Comparison of ENCODE assay signal across 25 cellular contexts in genomic region chr4:1663549-1663948, GRCh38. TPM values are rescaled to one million over a fixed set of nuclear protein-coding genes. Genes with fewer than 3 reads are reported as not detected.
DNase-seq lines count a peak whose midpoint lies in the region; ATAC-seq, FAIRE-seq and TF ChIP-seq lines count a peak whose summit lies in the region.
"Had no signal": no experiment of that assay in that cellular context is flagged by ENCODE, and none has a peak within 500 bp of the region (broad histone marks: within the 10 kb centered on the region; RNA-seq: fewer than 3 reads in every experiment).

No MANE protein-coding gene starts in this region.

- TF ChIP-seq RAD21 in K562 (CRISPR knock-in tag; conservative IDR thresholded peaks at IDR 0.05 in 1 of 2, IDR thresholded peaks at IDR 0.05 in 1 of 2) = no peak

- H3K27ac Mint-ChIP-seq in mesothelial cell of epicardium (peak overlapping the region; percentile 23), endothelial cell (ENCODE audit: unreplicated experiment) (no peak overlapping the region)
- H3K27ac Mint-ChIP-seq: CD4-positive, alpha-beta T cell; HFFc6 had no signal

- in situ Hi-C loops in K562 (cut with MboI) = no loop called here

- FAIRE-seq in K562 (lab: Jason Lieb, UNC) = no peak
- FAIRE-seq: A549, D721Med, GM12878, GM19239 had no signal

- intact Hi-C loops in K562 (cut with micrococcal nuclease) = loop anchor here (2.0 kb wide), 1 partner anchor 63 kb away; no protein-coding TSS in a partner anchor

- no peak for TF ChIP-seq CTCF in K562 (IDR thresholded peaks at IDR 0.05 in 2 of 3, conservative IDR thresholded peaks at IDR 0.05 in 1 of 3; ENCODE audit: insufficient read depth in 2 of 3, low read depth in 1 of 3, low read length in 3 of 3)
- TF ChIP-seq CTCF in mesothelial cell of epicardium (IDR thresholded peaks at IDR 0.05; ENCODE audit: unreplicated experiment) = no peak
- no peak for TF ChIP-seq CTCF in endothelial cell (IDR thresholded peaks at IDR 0.05; ENCODE audit: unreplicated experiment)

- no peaks in the 10 kb centered on the region for H4K20me1 ChIP-seq in K562 (replicated peaks; ENCODE audit: control insufficient read depth, insufficient read depth, low read length)

- CTCF ChIA-PET in K562 (lab: Yijun Ruan, JAX; ENCODE audit: low intra/inter-chr PET ratio) = interaction anchor here (0.8 kb wide), 1 partner anchor 293 kb away, joined by 3 read pairs; no protein-coding TSS in a partner anchor

- DNase-seq in H7 = peak; percentile 37
- DNase-seq in K562 (ENCODE audit: extremely low read depth in 1 of 4, low spot score in 3 of 4) = no peak
- DNase-seq in mesothelial cell of epicardium (ENCODE audit: low spot score in 2 of 2, unreplicated experiment in 2 of 2) = no peak
- no peak for DNase-seq in activated T-cell treated with anti-CD3 and anti-CD28 coated beads, Interleukin-2, amount 50 U/mL, for 48 hours
- DNase-seq in NCI-H774 (lab: John Stamatoyannopoulos, UW) = no peak
- no peak for DNase-seq in endothelial cell (ENCODE audit: low spot score)
- DNase-seq: 8988T; ACHN; AML-193; BE2C; CD4-positive, alpha-beta T cell; CD8-positive, alpha-beta memory T cell; DMS 273 treated with DMSO at 0.1 percent for 48 hours; DMS79; EL; GDM1; GM23248; HFFc6 had no signal

- no TSS peak for BruUV-seq in K562 (replicated peaks; lab: Mats Ljungman, UMichigan)

- no peak overlapping the region for H2AFZ ChIP-seq in K562 (ENCODE audit: low read depth, low read length)
- H2AFZ ChIP-seq: GM23248 had no signal

- no peak overlapping the region for H3K4me2 ChIP-seq in K562 (ENCODE audit: insufficient read depth, low read length)
- H3K4me2 ChIP-seq: A549; BLaER1 treated with 17β-estradiol and CSF1 and Interleukin-3, amounts not matched to agents 10 nM and 100 nM had no signal

- POLR2A ChIA-PET in K562 (lab: Yijun Ruan, JAX) = no interaction called here

- H3K9me3 ChIP-seq in K562 (replicated peaks; ENCODE audit: control insufficient read depth, insufficient read depth, low read depth, low read length) = no peaks in the 10 kb centered on the region
- H3K9me3 ChIP-seq: A549; BE2C; BLaER1 treated with 17β-estradiol and CSF1 and Interleukin-3, amounts not matched to agents 10 nM and 100 nM; HAP-1 had no signal

- H3K4me3 ChIP-seq in H7 (ENCODE audit: insufficient read depth, low read depth, low read length) = no peak overlapping the region
- no peak overlapping the region for H3K4me3 ChIP-seq in K562
- H3K4me3 ChIP-seq: A549; BLaER1 treated with 17β-estradiol and CSF1 and Interleukin-3, amounts not matched to agents 10 nM and 100 nM; GM12878; GM23248; HAP-1 had no signal

- TF ChIP-seq POLR2A in K562 (conservative IDR thresholded peaks at IDR 0.05) = no peak

- H3K4me3 Mint-ChIP-seq in mesothelial cell of epicardium (no peak overlapping the region), endothelial cell (ENCODE audit: unreplicated experiment) (no peak overlapping the region)
- H3K4me3 Mint-ChIP-seq: CD14-positive monocyte; CD4-positive, alpha-beta T cell; CD8-positive, alpha-beta memory T cell; HFFc6 had no signal

- H3K27me3 Mint-ChIP-seq in mesothelial cell of epicardium (ENCODE audit: low read depth) (no peaks in the 10 kb centered on the region), endothelial cell (ENCODE audit: unreplicated experiment) (no peaks in the 10 kb centered on the region)
- H3K27me3 Mint-ChIP-seq: CD4-positive, alpha-beta T cell; CD8-positive, alpha-beta memory T cell had no signal

- no peaks in the 10 kb centered on the region for H3K79me2 ChIP-seq in K562 (ENCODE audit: control insufficient read depth, insufficient read depth, low read length)

- 43% methylated on average over 4 of the region's 5 CpGs for WGBS in K562 (ENCODE audit: insufficient coverage, low coverage, missing lambda C conversion rate)

- H3K36me3 Mint-ChIP-seq in mesothelial cell of epicardium (peaks cover 3% of the 10 kb centered on the region), endothelial cell (ENCODE audit: low read depth, unreplicated experiment) (no peaks in the 10 kb centered on the region)
- H3K36me3 Mint-ChIP-seq: CD14-positive monocyte had no signal

- H3K36me3 ChIP-seq in H7 (replicated peaks; ENCODE audit: control insufficient read depth, insufficient read depth, low read length) = no peaks in the 10 kb centered on the region; the same call in 1 of the 2 replicates
- no peaks in the 10 kb centered on the region for H3K36me3 ChIP-seq in K562 (ENCODE audit: control insufficient read depth, insufficient read depth, low read length)
- H3K36me3 ChIP-seq: BE2C; BLaER1 treated with 17β-estradiol and CSF1 and Interleukin-3, amounts not matched to agents 10 nM and 100 nM; HAP-1 had no signal

- H3K27me3 ChIP-seq in H7 (ENCODE audit: control insufficient read depth, insufficient read depth, low read length) = no peaks in the 10 kb centered on the region
- H3K27me3 ChIP-seq in K562 (ENCODE audit: control insufficient read depth in 2 of 2, insufficient read depth in 2 of 2, low read length in 2 of 2) = no peaks in the 10 kb centered on the region
- H3K27me3 ChIP-seq: BE2C; BLaER1 treated with 17β-estradiol and CSF1 and Interleukin-3, amounts not matched to agents 10 nM and 100 nM had no signal

- H3K9me3 Mint-ChIP-seq in mesothelial cell of epicardium = no peaks in the 10 kb centered on the region
- H3K9me3 Mint-ChIP-seq in endothelial cell (ENCODE audit: unreplicated experiment) = no peaks in the 10 kb centered on the region
- H3K9me3 Mint-ChIP-seq: CD14-positive monocyte; CD4-positive, alpha-beta T cell; CD8-positive, alpha-beta memory T cell; HFFc6 had no signal

- ATAC-seq in K562 = no peak
- ATAC-seq: A549, GM12878 had no signal

- TF ChIP-seq EP300 in K562 (IDR thresholded peaks at IDR 0.05; ENCODE audit: low read length) = no peak

- H3K9me1 ChIP-seq in K562 (ENCODE audit: control insufficient read depth, insufficient read depth, low read length) = no peaks in the 10 kb centered on the region

- peaks cover 0 to 33% of the 10 kb centered on the region in 2 experiments; a peak in 2 of 5 replicates for H3K4me1 ChIP-seq in K562 (replicated peaks in 1 of 2; ENCODE audit: control insufficient read depth in 2 of 2, insufficient read depth in 2 of 2, low read length in 2 of 2)
- H3K4me1 ChIP-seq: A549, BE2C, HAP-1 had no signal

- H3K27ac ChIP-seq in K562 (ENCODE audit: extremely low read depth, low read depth, low read length) = no peak overlapping the region
- H3K27ac ChIP-seq: A549; BLaER1 treated with 17β-estradiol and CSF1 and Interleukin-3, amounts not matched to agents 10 nM and 100 nM; GM23248 had no signal

- peak overlapping the region in 1 of 2 experiments; percentile 65; a peak in 1 of 4 replicates for H3K9ac ChIP-seq in K562 (ENCODE audit: insufficient read depth in 1 of 2, low read depth in 2 of 2, low read length in 2 of 2)
- H3K9ac ChIP-seq: BLaER1 treated with 17β-estradiol and CSF1 and Interleukin-3, amounts not matched to agents 10 nM and 100 nM; GM23248 had no signal

- peaks cover 3% of the 10 kb centered on the region for H3K4me1 Mint-ChIP-seq in mesothelial cell of epicardium
- no peaks in the 10 kb centered on the region for H3K4me1 Mint-ChIP-seq in endothelial cell (ENCODE audit: unreplicated experiment)
- H3K4me1 Mint-ChIP-seq: CD14-positive monocyte; CD8-positive, alpha-beta memory T cell had no signal

RNA-seq across cellular contexts. Expression of gene FAM53A, which starts 20.6 kb away (rescaled TPM):
- total RNA-seq in H7 (2014; rRNA removed; shearing (Covaris generic)) = 7.4 and 24.5 TPM in 2 replicates
- total RNA-seq in K562 (2011; cell fraction: chromatin; rRNA removed; ENCODE audit: low replicate concordance) = 3.4 and 8.9 TPM in 2 replicates
- 2.8 and 3.7 TPM in 2 replicates for total RNA-seq in K562 (2011; cell fraction: nucleolus; rRNA removed)
- total RNA-seq in K562 (2011; cell fraction: nucleoplasm; rRNA removed) = 2.1 and 2.4 TPM in 2 replicates
- 1.8 and 2.6 TPM in 2 replicates for total RNA-seq in K562 (2014; rRNA removed)
- 0.76 TPM in 1 of 2 replicates, not detected in the other for total RNA-seq in K562 (2014; rRNA removed; fragmentation: Illumina TruSeq; extraction: Trizol)
- total RNA-seq in K562 (2015; rRNA removed; fragmentation: Illumina TruSeq; extraction: Trizol) = 1.1 TPM in 2 replicates
- 1.6 and 2.0 TPM in 2 replicates for total RNA-seq in K562 (2021)
- 0.53 and 1.3 TPM in 2 replicates for polyA plus RNA-seq in K562 (2011; rRNA removed)
- 1.7 and 2.5 TPM in 2 replicates for polyA plus RNA-seq in K562 (2011; cell fraction: cytosol; rRNA removed)
- polyA plus RNA-seq in K562 (2011; cell fraction: nucleus; rRNA removed) = 1.9 and 2.9 TPM in 2 replicates
- polyA plus RNA-seq in K562 (2012) = 1.4 and 2.1 TPM in 2 replicates
- 0.62 and 1.4 TPM in 2 replicates for polyA plus RNA-seq in K562 (2014; fragmentation: Illumina TruSeq; extraction: Trizol)
- not detected for polyA plus RNA-seq in K562 (2014; fragmentation: Nextera tagmentation; extraction: Ambion mirVana)
- 1.4 and 2.7 TPM in 2 replicates for polyA plus RNA-seq in K562 (2014; rRNA removed)
- polyA minus RNA-seq in K562 (2011; rRNA and poly(A)+ RNA removed) = 0.45 and 1.1 TPM in 2 replicates
- polyA minus RNA-seq in K562 (2011; cell fraction: cytosol; rRNA and poly(A)+ RNA removed) = 2.6 and 3.8 TPM in 2 replicates
- 1.00 and 1.8 TPM in 2 replicates for polyA minus RNA-seq in K562 (2011; cell fraction: nucleus; rRNA and poly(A)+ RNA removed)
- 7.2 to 10.5 TPM (median 7.6 TPM) in 3 replicates for total RNA-seq in mesothelial cell of epicardium
- 1.8 TPM for total RNA-seq in endothelial cell (ENCODE audit: unreplicated experiment)

RNA-seq across cellular contexts. Expression of gene SLBP, which starts 48.6 kb away (rescaled TPM):
- 75.3 and 82.2 TPM in 2 replicates for total RNA-seq in H7 (2014; rRNA removed; shearing (Covaris generic))
- 30.7 and 52.5 TPM in 2 replicates for total RNA-seq in K562 (2011; cell fraction: chromatin; rRNA removed; ENCODE audit: low replicate concordance)
- total RNA-seq in K562 (2011; cell fraction: nucleolus; rRNA removed) = 27.1 and 28.9 TPM in 2 replicates
- total RNA-seq in K562 (2011; cell fraction: nucleoplasm; rRNA removed) = 42.8 and 65.1 TPM in 2 replicates
- total RNA-seq in K562 (2014; rRNA removed) (185 and 221 TPM in 2 replicates), K562 (2014; rRNA removed; fragmentation: Illumina TruSeq; extraction: Trizol) (161 and 175 TPM in 2 replicates), K562 (2015; rRNA removed; fragmentation: Illumina TruSeq; extraction: Trizol) (148 and 164 TPM in 2 replicates), K562 (2021) (123 and 128 TPM in 2 replicates), mesothelial cell of epicardium (45.8 to 50.6 TPM (median 49.8 TPM) in 3 replicates), endothelial cell (ENCODE audit: unreplicated experiment) (33.2 TPM)
- polyA plus RNA-seq in K562 (2011; rRNA removed) (121 and 191 TPM in 2 replicates), K562 (2014; fragmentation: Illumina TruSeq; extraction: Trizol) (171 and 214 TPM in 2 replicates), K562 (2014; fragmentation: Nextera tagmentation; extraction: Ambion mirVana) (10 to 100 TPM; 49.4 to 81.8 TPM), K562 (2014; rRNA removed) (157 and 162 TPM in 2 replicates)
- 86.2 and 92.0 TPM in 2 replicates for polyA plus RNA-seq in K562 (2011; cell fraction: cytosol; rRNA removed)
- 39.9 and 51.3 TPM in 2 replicates for polyA plus RNA-seq in K562 (2011; cell fraction: nucleus; rRNA removed)
- 91.7 and 104 TPM in 2 replicates for polyA plus RNA-seq in K562 (2012)
- 103 and 121 TPM in 2 replicates for polyA minus RNA-seq in K562 (2011; rRNA and poly(A)+ RNA removed)
- 51.2 and 63.8 TPM in 2 replicates for polyA minus RNA-seq in K562 (2011; cell fraction: cytosol; rRNA and poly(A)+ RNA removed)
- polyA minus RNA-seq in K562 (2011; cell fraction: nucleus; rRNA and poly(A)+ RNA removed) = 14.9 and 23.8 TPM in 2 replicates

RNA-seq across cellular contexts. Expression of gene TMEM129, which starts 57.6 kb away (rescaled TPM):
- total RNA-seq in H7 (2014; rRNA removed; shearing (Covaris generic)) = 69.7 and 86.0 TPM in 2 replicates
- 25.4 and 79.9 TPM in 2 replicates for total RNA-seq in K562 (2011; cell fraction: chromatin; rRNA removed; ENCODE audit: low replicate concordance)
- total RNA-seq in K562 (2011; cell fraction: nucleolus; rRNA removed) = 85.2 and 91.1 TPM in 2 replicates
- 51.7 and 55.1 TPM in 2 replicates for total RNA-seq in K562 (2011; cell fraction: nucleoplasm; rRNA removed)
- 34.3 and 44.0 TPM in 2 replicates for total RNA-seq in K562 (2014; rRNA removed)
- 5.8 and 7.8 TPM in 2 replicates for total RNA-seq in K562 (2014; rRNA removed; fragmentation: Illumina TruSeq; extraction: Trizol)
- 18.4 and 20.4 TPM in 2 replicates for total RNA-seq in K562 (2015; rRNA removed; fragmentation: Illumina TruSeq; extraction: Trizol)
- total RNA-seq in K562 (2021) = 40.0 and 40.3 TPM in 2 replicates
- polyA plus RNA-seq in K562 (2011; rRNA removed) = 17.9 and 28.9 TPM in 2 replicates
- 37.3 and 93.7 TPM in 2 replicates for polyA plus RNA-seq in K562 (2011; cell fraction: cytosol; rRNA removed)
- polyA plus RNA-seq in K562 (2011; cell fraction: nucleus; rRNA removed) = 100 and 135 TPM in 2 replicates
- 23.2 and 37.4 TPM in 2 replicates for polyA plus RNA-seq in K562 (2012)
- polyA plus RNA-seq in K562 (2014; fragmentation: Illumina TruSeq; extraction: Trizol) = 18.8 and 24.3 TPM in 2 replicates
- under 1 TPM; 0.34 to 0.53 TPM for polyA plus RNA-seq in K562 (2014; fragmentation: Nextera tagmentation; extraction: Ambion mirVana)
- polyA plus RNA-seq in K562 (2014; rRNA removed) = 42.9 and 47.2 TPM in 2 replicates
- 5.4 and 10.2 TPM in 2 replicates for polyA minus RNA-seq in K562 (2011; rRNA and poly(A)+ RNA removed)
- 23.7 and 31.6 TPM in 2 replicates for polyA minus RNA-seq in K562 (2011; cell fraction: cytosol; rRNA and poly(A)+ RNA removed)
- 19.1 and 20.1 TPM in 2 replicates for polyA minus RNA-seq in K562 (2011; cell fraction: nucleus; rRNA and poly(A)+ RNA removed)
- 36.0 to 37.8 TPM (median 37.3 TPM) in 3 replicates for total RNA-seq in mesothelial cell of epicardium
- 27.2 TPM for total RNA-seq in endothelial cell (ENCODE audit: unreplicated experiment)

RNA-seq across cellular contexts. Expression of gene TACC3, which starts 57.8 kb away (rescaled TPM):
- total RNA-seq in H7 (2014; rRNA removed; shearing (Covaris generic)) = 54.0 and 69.0 TPM in 2 replicates
- 114 and 225 TPM in 2 replicates for total RNA-seq in K562 (2011; cell fraction: chromatin; rRNA removed; ENCODE audit: low replicate concordance)
- total RNA-seq in K562 (2011; cell fraction: nucleolus; rRNA removed) = 114 and 126 TPM in 2 replicates
- total RNA-seq in K562 (2011; cell fraction: nucleoplasm; rRNA removed) = 94.5 and 103 TPM in 2 replicates
- 66.3 and 80.2 TPM in 2 replicates for total RNA-seq in K562 (2014; rRNA removed)
- total RNA-seq in K562 (2014; rRNA removed; fragmentation: Illumina TruSeq; extraction: Trizol) = 47.1 and 49.7 TPM in 2 replicates
- 52.1 and 55.6 TPM in 2 replicates for total RNA-seq in K562 (2015; rRNA removed; fragmentation: Illumina TruSeq; extraction: Trizol)
- total RNA-seq in K562 (2021) = 112 and 122 TPM in 2 replicates
- 50.3 and 50.8 TPM in 2 replicates for polyA plus RNA-seq in K562 (2011; rRNA removed)
- polyA plus RNA-seq in K562 (2011; cell fraction: cytosol; rRNA removed) = 45.2 and 61.0 TPM in 2 replicates
- polyA plus RNA-seq in K562 (2011; cell fraction: nucleus; rRNA removed) = 150 and 212 TPM in 2 replicates
- 93.9 and 100.0 TPM in 2 replicates for polyA plus RNA-seq in K562 (2012)
- 95.2 and 122 TPM in 2 replicates for polyA plus RNA-seq in K562 (2014; fragmentation: Illumina TruSeq; extraction: Trizol)
- polyA plus RNA-seq in K562 (2014; fragmentation: Nextera tagmentation; extraction: Ambion mirVana) = 1 to 10 TPM; 1.9 to 2.8 TPM
- polyA plus RNA-seq in K562 (2014; rRNA removed) = 90.1 and 102 TPM in 2 replicates
- 16.5 and 18.3 TPM in 2 replicates for polyA minus RNA-seq in K562 (2011; rRNA and poly(A)+ RNA removed)
- polyA minus RNA-seq in K562 (2011; cell fraction: cytosol; rRNA and poly(A)+ RNA removed) = 37.4 and 55.6 TPM in 2 replicates
- polyA minus RNA-seq in K562 (2011; cell fraction: nucleus; rRNA and poly(A)+ RNA removed) = 40.5 and 49.1 TPM in 2 replicates
- 38.9 to 45.3 TPM (median 44.4 TPM) in 3 replicates for total RNA-seq in mesothelial cell of epicardium
- 42.2 TPM for total RNA-seq in endothelial cell (ENCODE audit: unreplicated experiment)
